In the genomic region with DNA sequence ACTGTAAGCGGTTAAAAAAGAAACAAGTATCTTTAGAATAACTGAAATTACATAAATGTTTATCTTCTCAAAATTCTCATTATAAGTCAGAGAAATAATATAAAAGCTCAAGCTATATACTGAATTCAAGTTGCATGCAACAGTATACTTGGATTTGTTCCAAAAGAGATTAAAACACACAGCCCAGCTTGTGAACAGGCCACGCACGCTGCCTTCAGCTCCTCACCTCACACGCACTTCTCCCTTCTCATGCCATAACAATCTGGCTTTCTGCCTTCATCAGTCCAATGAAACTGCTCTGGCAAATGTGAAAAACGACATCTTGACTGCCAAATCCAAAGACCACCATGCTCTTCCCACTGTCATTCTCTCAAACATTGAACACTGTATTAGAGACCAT, we compare ENCODE assay signal across 1 cellular context.
TF ChIP-seq lines count a peak whose summit lies in the region.

No MANE protein-coding gene starts in this region.

TF ChIP-seq in GM12878, 131 proteins besides CTCF, POLR2A, EP300 and RAD21:
- TF ChIP-seq, protein P1, sequence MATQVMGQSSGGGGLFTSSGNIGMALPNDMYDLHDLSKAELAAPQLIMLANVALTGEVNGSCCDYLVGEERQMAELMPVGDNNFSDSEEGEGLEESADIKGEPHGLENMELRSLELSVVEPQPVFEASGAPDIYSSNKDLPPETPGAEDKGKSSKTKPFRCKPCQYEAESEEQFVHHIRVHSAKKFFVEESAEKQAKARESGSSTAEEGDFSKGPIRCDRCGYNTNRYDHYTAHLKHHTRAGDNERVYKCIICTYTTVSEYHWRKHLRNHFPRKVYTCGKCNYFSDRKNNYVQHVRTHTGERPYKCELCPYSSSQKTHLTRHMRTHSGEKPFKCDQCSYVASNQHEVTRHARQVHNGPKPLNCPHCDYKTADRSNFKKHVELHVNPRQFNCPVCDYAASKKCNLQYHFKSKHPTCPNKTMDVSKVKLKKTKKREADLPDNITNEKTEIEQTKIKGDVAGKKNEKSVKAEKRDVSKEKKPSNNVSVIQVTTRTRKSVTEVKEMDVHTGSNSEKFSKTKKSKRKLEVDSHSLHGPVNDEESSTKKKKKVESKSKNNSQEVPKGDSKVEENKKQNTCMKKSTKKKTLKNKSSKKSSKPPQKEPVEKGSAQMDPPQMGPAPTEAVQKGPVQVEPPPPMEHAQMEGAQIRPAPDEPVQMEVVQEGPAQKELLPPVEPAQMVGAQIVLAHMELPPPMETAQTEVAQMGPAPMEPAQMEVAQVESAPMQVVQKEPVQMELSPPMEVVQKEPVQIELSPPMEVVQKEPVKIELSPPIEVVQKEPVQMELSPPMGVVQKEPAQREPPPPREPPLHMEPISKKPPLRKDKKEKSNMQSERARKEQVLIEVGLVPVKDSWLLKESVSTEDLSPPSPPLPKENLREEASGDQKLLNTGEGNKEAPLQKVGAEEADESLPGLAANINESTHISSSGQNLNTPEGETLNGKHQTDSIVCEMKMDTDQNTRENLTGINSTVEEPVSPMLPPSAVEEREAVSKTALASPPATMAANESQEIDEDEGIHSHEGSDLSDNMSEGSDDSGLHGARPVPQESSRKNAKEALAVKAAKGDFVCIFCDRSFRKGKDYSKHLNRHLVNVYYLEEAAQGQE (IDR thresholded peaks at IDR 0.05; ENCODE audit: low read depth, low read length), result no peak
- TF ChIP-seq CREB1 (IDR thresholded peaks at IDR 0.05; ENCODE audit: low read depth) (no peak), SREBF1 (IDR thresholded peaks at IDR 0.05; ENCODE audit: low read length) (no peak), SUZ12 (IDR thresholded peaks at IDR 0.05; ENCODE audit: unreplicated experiment) (no peak), BCL11A (IDR thresholded peaks at IDR 0.05; ENCODE audit: low read depth, low read length) (no peak), FOXK2 (IDR thresholded peaks at IDR 0.05) (no peak), SPI1 (IDR thresholded peaks at IDR 0.05; ENCODE audit: borderline replicate concordance, insufficient read depth, low read depth, low read length) (no peak)
- TF ChIP-seq, protein P2, sequence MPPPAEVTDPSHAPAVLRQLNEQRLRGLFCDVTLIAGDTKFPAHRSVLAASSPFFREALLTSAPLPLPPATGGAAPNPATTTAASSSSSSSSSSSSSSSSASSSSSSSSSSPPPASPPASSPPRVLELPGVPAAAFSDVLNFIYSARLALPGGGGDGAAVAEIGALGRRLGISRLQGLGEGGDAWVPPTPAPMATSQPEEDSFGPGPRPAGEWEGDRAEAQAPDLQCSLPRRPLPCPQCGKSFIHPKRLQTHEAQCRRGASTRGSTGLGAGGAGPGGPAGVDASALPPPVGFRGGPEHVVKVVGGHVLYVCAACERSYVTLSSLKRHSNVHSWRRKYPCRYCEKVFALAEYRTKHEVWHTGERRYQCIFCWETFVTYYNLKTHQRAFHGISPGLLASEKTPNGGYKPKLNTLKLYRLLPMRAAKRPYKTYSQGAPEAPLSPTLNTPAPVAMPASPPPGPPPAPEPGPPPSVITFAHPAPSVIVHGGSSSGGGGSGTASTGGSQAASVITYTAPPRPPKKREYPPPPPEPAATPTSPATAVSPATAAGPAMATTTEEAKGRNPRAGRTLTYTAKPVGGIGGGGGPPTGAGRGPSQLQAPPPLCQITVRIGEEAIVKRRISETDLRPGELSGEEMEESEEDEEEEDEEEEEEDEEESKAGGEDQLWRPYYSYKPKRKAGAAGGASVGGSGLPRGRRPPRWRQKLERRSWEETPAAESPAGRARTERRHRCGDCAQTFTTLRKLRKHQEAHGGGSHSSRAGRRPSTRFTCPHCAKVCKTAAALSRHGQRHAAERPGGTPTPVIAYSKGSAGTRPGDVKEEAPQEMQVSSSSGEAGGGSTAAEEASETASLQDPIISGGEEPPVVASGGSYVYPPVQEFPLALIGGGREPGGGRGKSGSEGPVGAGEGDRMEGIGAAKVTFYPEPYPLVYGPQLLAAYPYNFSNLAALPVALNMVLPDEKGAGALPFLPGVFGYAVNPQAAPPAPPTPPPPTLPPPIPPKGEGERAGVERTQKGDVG (CRISPR knock-in tag; IDR thresholded peaks at IDR 0.05), result no peak
- TF ChIP-seq, protein P3, sequence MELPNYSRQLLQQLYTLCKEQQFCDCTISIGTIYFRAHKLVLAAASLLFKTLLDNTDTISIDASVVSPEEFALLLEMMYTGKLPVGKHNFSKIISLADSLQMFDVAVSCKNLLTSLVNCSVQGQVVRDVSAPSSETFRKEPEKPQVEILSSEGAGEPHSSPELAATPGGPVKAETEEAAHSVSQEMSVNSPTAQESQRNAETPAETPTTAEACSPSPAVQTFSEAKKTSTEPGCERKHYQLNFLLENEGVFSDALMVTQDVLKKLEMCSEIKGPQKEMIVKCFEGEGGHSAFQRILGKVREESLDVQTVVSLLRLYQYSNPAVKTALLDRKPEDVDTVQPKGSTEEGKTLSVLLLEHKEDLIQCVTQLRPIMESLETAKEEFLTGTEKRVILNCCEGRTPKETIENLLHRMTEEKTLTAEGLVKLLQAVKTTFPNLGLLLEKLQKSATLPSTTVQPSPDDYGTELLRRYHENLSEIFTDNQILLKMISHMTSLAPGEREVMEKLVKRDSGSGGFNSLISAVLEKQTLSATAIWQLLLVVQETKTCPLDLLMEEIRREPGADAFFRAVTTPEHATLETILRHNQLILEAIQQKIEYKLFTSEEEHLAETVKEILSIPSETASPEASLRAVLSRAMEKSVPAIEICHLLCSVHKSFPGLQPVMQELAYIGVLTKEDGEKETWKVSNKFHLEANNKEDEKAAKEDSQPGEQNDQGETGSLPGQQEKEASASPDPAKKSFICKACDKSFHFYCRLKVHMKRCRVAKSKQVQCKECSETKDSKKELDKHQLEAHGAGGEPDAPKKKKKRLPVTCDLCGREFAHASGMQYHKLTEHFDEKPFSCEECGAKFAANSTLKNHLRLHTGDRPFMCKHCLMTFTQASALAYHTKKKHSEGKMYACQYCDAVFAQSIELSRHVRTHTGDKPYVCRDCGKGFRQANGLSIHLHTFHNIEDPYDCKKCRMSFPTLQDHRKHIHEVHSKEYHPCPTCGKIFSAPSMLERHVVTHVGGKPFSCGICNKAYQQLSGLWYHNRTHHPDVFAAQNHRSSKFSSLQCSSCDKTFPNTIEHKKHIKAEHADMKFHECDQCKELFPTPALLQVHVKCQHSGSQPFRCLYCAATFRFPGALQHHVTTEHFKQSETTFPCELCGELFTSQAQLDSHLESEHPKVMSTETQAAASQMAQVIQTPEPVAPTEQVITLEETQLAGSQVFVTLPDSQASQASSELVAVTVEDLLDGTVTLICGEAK (IDR thresholded peaks at IDR 0.05; ENCODE audit: borderline replicate concordance), result no peak
TF ChIP-seq in GM12878: peak in this region for 0.
